ENCODE assay signal across 8 cellular contexts in the genomic region with DNA sequence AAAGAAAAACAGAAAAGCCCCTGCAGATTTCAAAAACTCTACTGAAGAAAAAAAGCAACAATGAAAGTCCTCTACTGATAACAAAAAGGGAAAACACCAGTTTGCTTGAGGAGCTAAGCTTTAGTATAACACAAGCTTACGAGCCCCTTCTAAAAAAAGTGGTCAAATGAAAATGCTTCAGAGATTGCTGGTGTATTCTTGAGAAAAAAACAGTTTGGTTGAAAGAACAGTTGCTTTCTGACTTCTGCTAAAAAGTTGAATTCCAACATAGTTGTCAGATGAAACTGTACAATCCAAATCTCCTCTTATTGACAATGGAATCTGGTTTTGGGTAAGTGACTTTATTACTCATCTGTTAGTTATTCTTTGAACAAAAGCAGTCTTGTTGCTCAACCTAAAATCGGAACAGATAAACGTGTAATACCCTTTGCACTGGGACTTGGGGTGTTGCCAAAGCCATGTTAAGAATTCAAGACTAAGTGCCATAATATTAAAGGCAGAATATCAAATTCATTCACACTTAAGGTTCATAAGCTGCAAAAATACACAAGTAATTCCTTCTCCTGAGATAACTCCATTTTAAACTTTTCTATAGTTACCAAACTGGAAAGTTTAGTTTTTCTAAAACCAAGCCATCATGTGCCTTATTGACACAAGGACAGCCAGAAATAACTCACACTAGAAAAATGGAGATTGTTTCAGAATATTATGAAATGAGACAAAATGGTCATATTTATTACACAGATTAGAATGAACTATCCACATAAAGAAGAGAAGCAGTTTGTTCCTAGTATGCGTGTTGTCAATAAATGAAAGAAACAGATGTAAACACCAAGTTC. TPM values are rescaled to one million over a fixed set of nuclear protein-coding genes. Genes with fewer than 3 reads are reported as not detected.
DNase-seq lines count a peak whose midpoint lies in the region; ATAC-seq and TF ChIP-seq lines count a peak whose summit lies in the region.

No MANE protein-coding gene starts in this region.

- ATAC-seq in HG03378 (IDR thresholded peaks at IDR 0.05; ENCODE audit: unreplicated experiment), result peak; percentile 44

- no peaks in the 10 kb centered on the region for H3K27me3 Mint-ChIP-seq in progenitor cell of endocrine pancreas

- DNase-seq in AG09319 (ENCODE audit: extremely low read depth, low read depth), result peak; percentile 36
- DNase-seq in astrocyte of the hippocampus (ENCODE audit: low read depth, low spot score), result peak; percentile 86
- DNase-seq in progenitor cell of endocrine pancreas (ENCODE audit: low spot score, unreplicated experiment), result no peak
- DNase-seq in DMS153 (lab: John Stamatoyannopoulos, UW), result no peak
- no peak for DNase-seq in islet precursor cell
- DNase-seq in central memory CD4-positive, alpha-beta T cell, result no peak

- peak; percentile 39 for TF ChIP-seq POLR2A in GM19099 (IDR thresholded peaks at IDR 0.05; ENCODE audit: extremely low read depth, insufficient read length, low read depth)

- H3K27ac Mint-ChIP-seq in progenitor cell of endocrine pancreas, result peak overlapping the region; percentile 86

- H3K9me3 Mint-ChIP-seq in progenitor cell of endocrine pancreas (ENCODE audit: low read depth), result no peaks in the 10 kb centered on the region

- H3K4me1 Mint-ChIP-seq in progenitor cell of endocrine pancreas (ENCODE audit: low read depth), result peaks cover 15% of the 10 kb centered on the region

- no peak for TF ChIP-seq CTCF in AG09319 (IDR thresholded peaks at IDR 0.05; ENCODE audit: low read depth, low read length)
- TF ChIP-seq CTCF in progenitor cell of endocrine pancreas (IDR thresholded peaks at IDR 0.05; ENCODE audit: unreplicated experiment), result no peak

- no peaks in the 10 kb centered on the region for H3K36me3 Mint-ChIP-seq in progenitor cell of endocrine pancreas (ENCODE audit: insufficient read depth)

- H3K4me3 Mint-ChIP-seq in progenitor cell of endocrine pancreas (ENCODE audit: low read depth), result no peak overlapping the region

RNA-seq across cellular contexts. Expression of a gene that starts 45.3 kb away (rescaled TPM):
- total RNA-seq in progenitor cell of endocrine pancreas, result 52.8 and 54.4 TPM in 2 replicates

Comparison
In these comparisons a context has a peak if more than half of its experiments do, and no peak if none do; other contexts are left out.
1. DNase-seq: peak in AG09319 (single experiment) and astrocyte of the hippocampus (single experiment); none in progenitor cell of endocrine pancreas (single experiment), DMS153 (single experiment), islet precursor cell (single experiment) and central memory CD4-positive, alpha-beta T cell (single experiment).